In genomic region chr11:86608251-86608799, GRCh38 we compare ENCODE assay signal across 9 cellular contexts.
DNase-seq lines count a peak whose midpoint lies in the region; ATAC-seq and TF ChIP-seq lines count a peak whose summit lies in the region.
"Had no signal": no experiment of that assay in that cellular context is flagged by ENCODE, and none has a peak within 500 bp of the region (broad histone marks: within the 10 kb centered on the region; RNA-seq: fewer than 3 reads in every experiment).

No MANE protein-coding gene starts in this region.

- H3F3A ChIP-seq in OCI-LY1 (ENCODE audit: insufficient read depth, low read length) = no peaks in the 10 kb centered on the region

- peak; percentile 12 for DNase-seq in DMS153 treated with DMSO at 0.1 percent for 48 hours (lab: John Stamatoyannopoulos, UW; ENCODE audit: unreplicated experiment)
- no peak for DNase-seq in DMS153 (lab: John Stamatoyannopoulos, UW)
- peak; percentile 54 for DNase-seq in GM20000 (ENCODE audit: low spot score)
- DNase-seq in astrocyte of the cerebellum (ENCODE audit: low read depth) = peak; percentile 66
- peak; percentile 61 for DNase-seq in iPS-NIHi11 (ENCODE audit: low spot score)
- peak; percentile 60 for DNase-seq in smooth muscle cell of the brain vasculature (ENCODE audit: low read depth, low spot score)

- no peaks in the 10 kb centered on the region for H3K27me3 ChIP-seq in OCI-LY1 (ENCODE audit: insufficient read depth, low read length)
- H3K27me3 ChIP-seq: BLaER1 treated with 17β-estradiol and CSF1 and Interleukin-3, amounts not matched to agents 10 nM and 100 nM had no signal

- no peaks in the 10 kb centered on the region for H3K9me2 ChIP-seq in OCI-LY1 (ENCODE audit: low read depth, low read length)

- H3K4me1 ChIP-seq in OCI-LY1 (ENCODE audit: insufficient read depth, low read length, severe bottlenecking) = no peaks in the 10 kb centered on the region
- H3K4me1 ChIP-seq: BLaER1 treated with 17β-estradiol and CSF1 and Interleukin-3, amounts not matched to agents 10 nM and 100 nM had no signal

- H3K36me3 ChIP-seq in OCI-LY1 (ENCODE audit: insufficient read depth, low read length) = no peaks in the 10 kb centered on the region
- H3K36me3 ChIP-seq: BLaER1 treated with 17β-estradiol and CSF1 and Interleukin-3, amounts not matched to agents 10 nM and 100 nM had no signal

- in situ Hi-C loops in astrocyte of the cerebellum (cut with HindIII; ENCODE audit: low sequenced_read_pairs) = no loop called here

- no peaks in the 10 kb centered on the region for H4K20me1 ChIP-seq in OCI-LY1 (ENCODE audit: insufficient read depth, low read length)
- H4K20me1 ChIP-seq: BLaER1 treated with 17β-estradiol and CSF1 and Interleukin-3, amounts not matched to agents 10 nM and 100 nM had no signal

- TF ChIP-seq CTCF in GM20000 (IDR thresholded peaks at IDR 0.05; ENCODE audit: extremely low read depth, missing control alignments) (peak; percentile 93), OCI-LY1 (IDR thresholded peaks at IDR 0.05; ENCODE audit: low read length) (peak; percentile 100), astrocyte of the cerebellum (IDR thresholded peaks at IDR 0.05; ENCODE audit: low read depth, low read length, missing control alignments) (peak; percentile 89)

- H3K4me2 ChIP-seq in OCI-LY1 (ENCODE audit: low read length) = no peak overlapping the region
- H3K4me2 ChIP-seq: BLaER1 treated with 17β-estradiol and CSF1 and Interleukin-3, amounts not matched to agents 10 nM and 100 nM had no signal

- H3K9me3 ChIP-seq in OCI-LY1 (ENCODE audit: low read length) = no peaks in the 10 kb centered on the region
- H3K9me3 ChIP-seq: BLaER1 treated with 17β-estradiol and CSF1 and Interleukin-3, amounts not matched to agents 10 nM and 100 nM had no signal

- no peaks in the 10 kb centered on the region for H3K79me2 ChIP-seq in OCI-LY1 (ENCODE audit: insufficient read depth, low read length)

- no peak overlapping the region for H2AFZ ChIP-seq in OCI-LY1 (ENCODE audit: low read length)

- no peak overlapping the region for H3K9ac ChIP-seq in OCI-LY1 (ENCODE audit: low read length)
- H3K9ac ChIP-seq: BLaER1 treated with 17β-estradiol and CSF1 and Interleukin-3, amounts not matched to agents 10 nM and 100 nM had no signal

- ATAC-seq in HG03520 (IDR thresholded peaks at IDR 0.05; ENCODE audit: unreplicated experiment) = peak; percentile 95

- no peak overlapping the region for H3K27ac ChIP-seq in OCI-LY1 (ENCODE audit: low read depth, low read length, poor library complexity, severe bottlenecking)
- H3K27ac ChIP-seq: BLaER1 treated with 17β-estradiol and CSF1 and Interleukin-3, amounts not matched to agents 10 nM and 100 nM had no signal

- no peak overlapping the region for H3K4me3 ChIP-seq in OCI-LY1 (ENCODE audit: low read depth, low read length, poor library complexity, severe bottlenecking)
- H3K4me3 ChIP-seq in astrocyte of the cerebellum (ENCODE audit: low read depth, low read length) = no peak overlapping the region
- H3K4me3 ChIP-seq: BLaER1 treated with 17β-estradiol and CSF1 and Interleukin-3, amounts not matched to agents 10 nM and 100 nM had no signal
